8 cellular contexts compared by ENCODE assay signal in the genomic region with DNA sequence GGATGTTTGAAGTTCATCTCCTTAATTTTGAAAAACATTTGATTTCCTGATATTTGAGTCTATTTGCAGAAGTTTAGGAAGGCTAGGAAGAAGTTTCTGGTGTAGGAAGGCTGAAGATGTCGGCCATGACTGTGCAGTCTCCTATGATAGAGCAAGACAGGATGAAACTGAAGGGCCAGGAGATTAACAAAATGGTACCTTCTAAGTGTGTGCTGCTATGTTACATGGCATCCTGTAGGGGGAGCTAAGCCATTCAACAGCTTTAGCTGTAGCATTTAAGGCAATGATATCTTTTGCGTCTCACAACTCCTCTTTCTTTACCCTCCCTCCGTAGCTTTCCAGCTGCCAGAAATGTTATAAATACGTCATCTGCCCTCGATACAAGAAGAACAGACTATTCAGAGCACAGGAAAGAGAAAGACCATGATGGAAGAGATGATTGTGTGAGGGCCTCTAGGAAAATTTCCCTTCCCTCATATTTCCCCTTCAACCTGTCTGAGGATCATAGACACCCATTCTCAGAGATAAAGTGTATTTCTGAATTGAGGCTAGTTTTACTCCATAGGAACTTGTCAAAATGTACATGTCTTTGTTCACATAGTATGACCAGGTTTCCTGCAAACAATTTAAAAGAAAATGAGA.
DNase-seq lines count a peak whose midpoint lies in the region; ATAC-seq and TF ChIP-seq lines count a peak whose summit lies in the region.

No MANE protein-coding gene starts in this region.

- H3K36me3 ChIP-seq in DOHH2 (ENCODE audit: control insufficient read depth, low read length) (no peaks in the 10 kb centered on the region), PC-9 (ENCODE audit: low read depth) (no peaks in the 10 kb centered on the region)

- H3K4me1 ChIP-seq in DOHH2 (ENCODE audit: control insufficient read depth, low read length), result no peaks in the 10 kb centered on the region
- H3K4me1 ChIP-seq in PC-9 (replicated peaks; ENCODE audit: insufficient read depth), result peaks cover 17% of the 10 kb centered on the region

- CTCF ChIA-PET in PC-9 (lab: Charles Lee), result interaction anchor here (0.6 to 1.4 kb wide), 3 partner anchors 28 to 711 kb away, joined by 3 to 6 read pairs (median 3); no protein-coding TSS in a partner anchor

- ATAC-seq in GM21528 (IDR thresholded peaks at IDR 0.05; ENCODE audit: low FRiP score, unreplicated experiment), result no peak
- no peak for ATAC-seq in GM21737 (IDR thresholded peaks at IDR 0.05; ENCODE audit: unreplicated experiment)

- H3F3A ChIP-seq in DOHH2 (ENCODE audit: control insufficient read depth, insufficient read depth) (no peaks in the 10 kb centered on the region), PC-9 (ENCODE audit: insufficient read depth, low read depth) (no peaks in the 10 kb centered on the region; the same call in 1 of the 2 replicates)

- no TSS peak for BruUV-seq in PC-9 (replicated peaks; lab: Mats Ljungman, UMichigan)

- peak; percentile 81 for TF ChIP-seq CTCF in DOHH2 (IDR thresholded peaks at IDR 0.05; ENCODE audit: low read depth, low read length, poor library complexity, severe bottlenecking)
- TF ChIP-seq CTCF in PC-9 (conservative IDR thresholded peaks at IDR 0.05), result peak; percentile 68

- DNase-seq in HT1080 (ENCODE audit: low read depth), result peak; percentile 19
- no peak for DNase-seq in PC-9
- DNase-seq in fibroblast of gingiva (ENCODE audit: low read depth), result peak; percentile 12
- peak; percentile 7 for DNase-seq in pulmonary artery endothelial cell (ENCODE audit: low read depth, low spot score)
- DNase-seq in DMS79 (lab: John Stamatoyannopoulos, UW), result no peak

- H3K4me2 ChIP-seq in DOHH2 (ENCODE audit: low read length) (no peak overlapping the region), PC-9 (peak overlapping the region; percentile 2; the same call in 1 of the 2 replicates)

- no peaks in the 10 kb centered on the region for H4K20me1 ChIP-seq in DOHH2 (ENCODE audit: control insufficient read depth, insufficient read depth, low read depth, low read length)
- H4K20me1 ChIP-seq in PC-9 (ENCODE audit: insufficient read depth), result no peaks in the 10 kb centered on the region

- H3K9me2 ChIP-seq in DOHH2 (replicated peaks; ENCODE audit: control insufficient read depth, low read length), result no peaks in the 10 kb centered on the region
- H3K9me2 ChIP-seq in PC-9 (ENCODE audit: insufficient read depth), result no peaks in the 10 kb centered on the region; the same call in 1 of the 2 replicates

- POLR2A ChIA-PET in PC-9 (lab: Charles Lee; ENCODE audit: unreplicated experiment), result interaction anchor here (0.6 kb wide), 1 partner anchor 470 kb away, joined by 13 read pairs; no protein-coding TSS in a partner anchor

- H3K79me2 ChIP-seq in DOHH2 (ENCODE audit: control insufficient read depth, low read length) (no peaks in the 10 kb centered on the region), PC-9 (ENCODE audit: low read depth) (no peaks in the 10 kb centered on the region)

- H3K9me3 ChIP-seq in DOHH2 (ENCODE audit: control insufficient read depth, insufficient read depth, low read length) (no peaks in the 10 kb centered on the region), PC-9 (ENCODE audit: insufficient read depth, low read depth) (no peaks in the 10 kb centered on the region)

- H3K27me3 ChIP-seq in DOHH2 (ENCODE audit: control insufficient read depth, low read length) (no peaks in the 10 kb centered on the region), PC-9 (ENCODE audit: insufficient read depth, low read depth) (no peaks in the 10 kb centered on the region)

- H3K27ac ChIP-seq in DOHH2 (ENCODE audit: low read depth, low read length) (no peak overlapping the region), PC-9 (peak overlapping the region; percentile 63)

- no peak overlapping the region for H2AFZ ChIP-seq in PC-9

- H3K4me3 ChIP-seq in DOHH2 (ENCODE audit: low read length) (no peak overlapping the region), PC-9 (no peak overlapping the region)

- intact Hi-C loops in PC-9 (cut with micrococcal nuclease; ENCODE audit: unreplicated experiment), result no loop called here

Comparison
In these comparisons a context has a peak if more than half of its experiments do, and no peak if none do; other contexts are left out.
1. DNase-seq: peak in HT1080 (single experiment), fibroblast of gingiva (single experiment) and pulmonary artery endothelial cell (single experiment); none in PC-9 (0 of 2) and DMS79 (single experiment).